8 cellular contexts compared by ENCODE assay signal in genomic region chr11:66268210-66268952, GRCh38. TPM values are rescaled to one million over a fixed set of nuclear protein-coding genes. Genes with fewer than 3 reads are reported as not detected.
DNase-seq lines count a peak whose midpoint lies in the region; ATAC-seq and TF ChIP-seq lines count a peak whose summit lies in the region.

Gene RAB1B, plus strand, starts transcription at chr11:66268639. Its CDS starts 41 bp downstream, at chr11:66268680.

- TF ChIP-seq CTCF in H9 (conservative IDR thresholded peaks at IDR 0.05) (no peak), fibroblast of pulmonary artery (IDR thresholded peaks at IDR 0.05; ENCODE audit: low read length, missing control alignments) (no peak)

- H3K14ac ChIP-seq in H9 (ENCODE audit: insufficient read depth, low read length) = peak within 1 kb of the TSS; percentile 100

- peak within 1 kb of the TSS; percentile 77 for H3K9ac ChIP-seq in H9 (ENCODE audit: extremely low read depth, insufficient read length, low read length)

- no peak within 1 kb of the TSS for H2BK5ac ChIP-seq in H9 (ENCODE audit: insufficient read length, low read length)

- H2BK15ac ChIP-seq in H9 (ENCODE audit: low read depth, low read length) = no peak within 1 kb of the TSS

- H3K36me3 Mint-ChIP-seq in H9 (ENCODE audit: insufficient read depth in 1 of 3, low read depth in 3 of 3) = peaks cover 14 to 44% (median 37%) of the 10 kb centered on the region in 3 experiments
- peaks cover 14% of the 10 kb centered on the region for H3K36me3 Mint-ChIP-seq in natural killer cell treated with Interleukin-12 subunit alpha and Interleukin-12 subunit beta and Interleukin-15 and Interleukin-18, amount 100 ng/mL, for 72 hours

- H3K18ac ChIP-seq in H9 (ENCODE audit: insufficient read length, low read depth, low read length) = peak within 1 kb of the TSS; percentile 98

- no peak within 1 kb of the TSS for H2AFZ ChIP-seq in H9 (ENCODE audit: low read length)

- H3K4me1 ChIP-seq in H9 (ENCODE audit: insufficient read depth, low read length) = no peaks in the 10 kb centered on the region

- no peak within 1 kb of the TSS for H4K8ac ChIP-seq in H9 (replicated peaks; ENCODE audit: insufficient read length, low read depth, low read length)

- H3K27ac Mint-ChIP-seq in H9 = peak within 1 kb of the TSS; percentile 94 to 98 (median 97)
- H3K27ac Mint-ChIP-seq in natural killer cell treated with Interleukin-12 subunit alpha and Interleukin-12 subunit beta and Interleukin-15 and Interleukin-18, amount 100 ng/mL, for 72 hours = peak within 1 kb of the TSS; percentile 94 to 99

- no peaks in the 10 kb centered on the region for H3K9me3 Mint-ChIP-seq in H9
- no peaks in the 10 kb centered on the region for H3K9me3 Mint-ChIP-seq in natural killer cell treated with Interleukin-12 subunit alpha and Interleukin-12 subunit beta and Interleukin-15 and Interleukin-18, amount 100 ng/mL, for 72 hours

- H3K56ac ChIP-seq in H9 (ENCODE audit: insufficient read length, low read depth, low read length) = no peak within 1 kb of the TSS

- no peak within 1 kb of the TSS for H4K5ac ChIP-seq in H9 (ENCODE audit: insufficient read length, low read depth, low read length)

- no peak within 1 kb of the TSS for H2BK120ac ChIP-seq in H9 (ENCODE audit: low read depth, low read length, poor library complexity, severe bottlenecking)

- H3K4me2 ChIP-seq in H9 (ENCODE audit: insufficient read depth, insufficient read length, low read length) = peak within 1 kb of the TSS; percentile 95

- no CpG with 5 or more reads among the region's 65 CpGs for WGBS in H9 (ENCODE audit: extremely low coverage, insufficient read length, low lambda C conversion rate)

- H3K4me3 ChIP-seq in MG63 = peak within 1 kb of the TSS; percentile 90
- H3K4me3 ChIP-seq in fibroblast of pulmonary artery (replicated peaks; ENCODE audit: low read depth, low read length) = peak within 1 kb of the TSS; percentile 99

- no peak within 1 kb of the TSS for H3K4ac ChIP-seq in H9 (ENCODE audit: low read depth, low read length)

- peaks cover 50% of the 10 kb centered on the region for H3K36me3 ChIP-seq in MG63

- no peaks in the 10 kb centered on the region for H3K9me3 ChIP-seq in H9 (ENCODE audit: control insufficient read depth, low read depth, low read length)
- H3K9me3 ChIP-seq in MG63 = no peaks in the 10 kb centered on the region

- no peak within 1 kb of the TSS for H4K91ac ChIP-seq in H9 (ENCODE audit: insufficient read length, low read depth, low read length)

- H3K4me3 Mint-ChIP-seq in H9 = peak within 1 kb of the TSS; percentile 89 to 98
- H3K4me3 Mint-ChIP-seq in natural killer cell treated with Interleukin-12 subunit alpha and Interleukin-12 subunit beta and Interleukin-15 and Interleukin-18, amount 100 ng/mL, for 72 hours = peak within 1 kb of the TSS; percentile 97

- H3K27me3 Mint-ChIP-seq in H9 (ENCODE audit: low read depth) = no peaks in the 10 kb centered on the region; the same call in 1 of the 2 replicates
- no peaks in the 10 kb centered on the region for H3K27me3 Mint-ChIP-seq in natural killer cell treated with Interleukin-12 subunit alpha and Interleukin-12 subunit beta and Interleukin-15 and Interleukin-18, amount 100 ng/mL, for 72 hours

- H2BK12ac ChIP-seq in H9 (ENCODE audit: insufficient read length, low read depth, low read length) = no peak within 1 kb of the TSS

- peak; percentile 100 for DNase-seq in ELR (ENCODE audit: low read depth)
- DNase-seq in H9 = peak; percentile 100
- peak; percentile 99 for DNase-seq in MG63
- DNase-seq in SHP77 treated with DMSO at 0.1 percent for 48 hours (lab: John Stamatoyannopoulos, UW) = peak; percentile 99
- peak; percentile 100 for DNase-seq in activated effector memory CD4-positive, alpha-beta T cell treated with anti-CD3 and anti-CD28 coated beads, Interleukin-2, amount 50 U/mL, for 16 hours
- DNase-seq in fibroblast of pulmonary artery (ENCODE audit: low read depth) = peak; percentile 100
- DNase-seq in natural killer cell treated with Interleukin-12 subunit alpha and Interleukin-12 subunit beta and Interleukin-15 and Interleukin-18, amount 100 ng/mL, for 72 hours (ENCODE audit: low spot score) = peak; percentile 100
- peak; percentile 100 for DNase-seq in stimulated activated naive CD8-positive, alpha-beta T cell treated with anti-CD3 and anti-CD28 coated beads, Interleukin-15, Interleukin-2, amounts not matched to agents 100 U/mL and 50 U/mL, for 24 hours

- peaks cover 5% of the 10 kb centered on the region; the same call in 1 of the 2 replicates for H3K79me2 ChIP-seq in H9 (ENCODE audit: insufficient read depth, low read length)

- H2AK5ac ChIP-seq in H9 (ENCODE audit: insufficient read length, low read length) = no peak within 1 kb of the TSS

- H4K20me1 ChIP-seq in H9 (ENCODE audit: control insufficient read depth, insufficient read depth, insufficient read length) = peaks cover 2% of the 10 kb centered on the region

- peak; percentile 93 for ATAC-seq in natural killer cell treated with Interleukin-12 subunit alpha and Interleukin-12 subunit beta and Interleukin-15 and Interleukin-18, amount 100 ng/mL, for 72 hours
- peak; percentile 92 for ATAC-seq in stimulated activated naive CD8-positive, alpha-beta T cell treated with anti-CD3 and anti-CD28 coated beads, Interleukin-15, Interleukin-2, amounts not matched to agents 100 U/mL and 50 U/mL, for 24 hours

- no peak within 1 kb of the TSS for H3K23ac ChIP-seq in H9 (ENCODE audit: insufficient read length, low read depth, low read length)

- no peaks in the 10 kb centered on the region for H3K79me1 ChIP-seq in H9 (ENCODE audit: insufficient read depth, low read depth, low read length, poor library complexity, severe bottlenecking)

- H2BK20ac ChIP-seq in H9 (ENCODE audit: low read depth, low read length, poor library complexity, severe bottlenecking) = no peak within 1 kb of the TSS

- no peak within 1 kb of the TSS for H3T11ph ChIP-seq in H9 (ENCODE audit: low read length)

- no peak within 1 kb of the TSS for H3K27ac ChIP-seq in H9 (ENCODE audit: insufficient read length, low read depth, low read length)

- peaks cover 10% of the 10 kb centered on the region for H3K23me2 ChIP-seq in H9 (ENCODE audit: insufficient read length, low read depth, low read length, poor library complexity, severe bottlenecking)

- H3K27me3 ChIP-seq in H9 (ENCODE audit: insufficient read depth, low read length) (no peaks in the 10 kb centered on the region), MG63 (no peaks in the 10 kb centered on the region)

- peaks cover 20 to 22% of the 10 kb centered on the region in 2 experiments for H3K4me1 Mint-ChIP-seq in H9
- H3K4me1 Mint-ChIP-seq in natural killer cell treated with Interleukin-12 subunit alpha and Interleukin-12 subunit beta and Interleukin-15 and Interleukin-18, amount 100 ng/mL, for 72 hours (ENCODE audit: low read depth in 2 of 2) = peaks cover 45 to 48% of the 10 kb centered on the region in 2 donors

RNA-seq across cellular contexts. Expression of gene RAB1B, which starts in this region (rescaled TPM):
- total RNA-seq in H9 (2021) = 118 and 122 TPM in 2 replicates
- 101 and 103 TPM in 2 replicates for total RNA-seq in MG63 (2014; rRNA removed; shearing (Covaris generic); ENCODE audit: low replicate concordance)
- total RNA-seq in natural killer cell treated with Interleukin-12 subunit alpha and Interleukin-12 subunit beta and Interleukin-15 and Interleukin-18, amount 100 ng/mL, for 72 hours = 100 to 1,000 TPM; 139 to 146 TPM
